ENCODE assay signal across 1 cellular context in genomic region chr9:124363326-124364096, GRCh38.
TF ChIP-seq lines count a peak whose summit lies in the region.

No MANE protein-coding gene starts in this region.

TF ChIP-seq in IMR-90, 13 proteins besides CTCF, POLR2A, EP300 and RAD21:
- TF ChIP-seq ELK1 (IDR thresholded peaks at IDR 0.05; ENCODE audit: borderline replicate concordance, low read depth, low read length) (no peak), FOS (IDR thresholded peaks at IDR 0.05; ENCODE audit: low read depth, low read length) (no peak), SMC3 (IDR thresholded peaks at IDR 0.05; ENCODE audit: low read depth, low read length) (no peak)
- TF ChIP-seq, protein P1, sequence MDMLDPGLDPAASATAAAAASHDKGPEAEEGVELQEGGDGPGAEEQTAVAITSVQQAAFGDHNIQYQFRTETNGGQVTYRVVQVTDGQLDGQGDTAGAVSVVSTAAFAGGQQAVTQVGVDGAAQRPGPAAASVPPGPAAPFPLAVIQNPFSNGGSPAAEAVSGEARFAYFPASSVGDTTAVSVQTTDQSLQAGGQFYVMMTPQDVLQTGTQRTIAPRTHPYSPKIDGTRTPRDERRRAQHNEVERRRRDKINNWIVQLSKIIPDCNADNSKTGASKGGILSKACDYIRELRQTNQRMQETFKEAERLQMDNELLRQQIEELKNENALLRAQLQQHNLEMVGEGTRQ (IDR thresholded peaks at IDR 0.05; ENCODE audit: low read depth, low read length) = no peak
